ENCODE assay signal across 35 cellular contexts in the genomic region with DNA sequence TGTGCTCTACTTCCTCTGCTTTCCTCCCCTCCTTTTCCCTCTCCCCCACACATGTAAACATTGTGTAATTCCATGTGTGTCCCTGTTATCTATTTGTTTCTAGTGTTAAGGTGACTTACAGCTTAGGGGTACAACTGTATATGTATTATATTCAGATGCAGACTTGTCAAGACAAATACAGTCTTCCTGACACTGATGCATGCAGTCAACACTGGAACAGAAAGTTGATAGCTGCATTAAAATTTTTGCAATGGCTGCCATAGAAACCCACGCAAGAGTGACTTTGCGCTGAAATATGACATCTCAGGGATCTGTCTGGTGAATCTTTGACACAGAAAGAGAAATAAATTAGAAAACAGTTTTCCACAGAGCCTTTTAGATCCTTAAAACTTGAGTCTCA.
DNase-seq lines count a peak whose midpoint lies in the region; FAIRE-seq and TF ChIP-seq lines count a peak whose summit lies in the region.
"Had no signal": no experiment of that assay in that cellular context is flagged by ENCODE, and none has a peak within 500 bp of the region (broad histone marks: within the 10 kb centered on the region; RNA-seq: fewer than 3 reads in every experiment).

No MANE protein-coding gene starts in this region.

- no peaks in the 10 kb centered on the region for H4K20me1 ChIP-seq in astrocyte (ENCODE audit: insufficient read depth, low read length)
- no peaks in the 10 kb centered on the region for H4K20me1 ChIP-seq in neural cell (ENCODE audit: insufficient read depth)
- H4K20me1 ChIP-seq: BLaER1; BLaER1 treated with 17β-estradiol and CSF1 and Interleukin-3, amounts not matched to agents 10 nM and 100 nM had no signal

- H3K23ac ChIP-seq in neuronal stem cell (ENCODE audit: low read depth, low read length, poor library complexity), result no peak overlapping the region

- no peak overlapping the region for H2AFZ ChIP-seq in astrocyte (ENCODE audit: low read depth, low read length)
- H2AFZ ChIP-seq in neural cell (ENCODE audit: low read depth, low read length), result no peak overlapping the region
- H2AFZ ChIP-seq in neuronal stem cell (ENCODE audit: low read length), result peak overlapping the region; percentile 22

- H3K9me2 ChIP-seq in neural cell (ENCODE audit: insufficient read depth, low read length), result no peaks in the 10 kb centered on the region

- H2AK5ac ChIP-seq in neuronal stem cell (ENCODE audit: low read depth, low read length), result no peak overlapping the region

- H2BK5ac ChIP-seq in neuronal stem cell (ENCODE audit: low read length), result no peak overlapping the region

- no CpG with 5 or more reads among the region's 2 CpGs for WGBS in neuronal stem cell (ENCODE audit: extremely low coverage in 2 of 2, insufficient read length in 2 of 2, insufficient replicate concordance in 1 of 2), 2 donors

- H3K9me3 ChIP-seq in astrocyte (ENCODE audit: insufficient read depth, low read depth, low read length), result no peaks in the 10 kb centered on the region
- H3K9me3 ChIP-seq in neural cell (ENCODE audit: low read length), result no peaks in the 10 kb centered on the region
- H3K9me3 ChIP-seq in neuronal stem cell (replicated peaks in 1 of 2; ENCODE audit: control insufficient read depth in 2 of 2, insufficient read depth in 1 of 2, low read depth in 1 of 2, low read length in 2 of 2), result no peaks in the 10 kb centered on the region
- H3K9me3 ChIP-seq: A549; BE2C; BLaER1; BLaER1 treated with 17β-estradiol and CSF1 and Interleukin-3, amounts not matched to agents 10 nM and 100 nM; Caco-2 had no signal

- no peak overlapping the region for H3K18ac ChIP-seq in neuronal stem cell (ENCODE audit: low read length)

- no peaks in the 10 kb centered on the region for H3K4me1 ChIP-seq in astrocyte (ENCODE audit: insufficient read depth, low read length)
- H3K4me1 ChIP-seq in neuronal stem cell (ENCODE audit: control insufficient read depth in 2 of 2, insufficient read depth in 1 of 2, low read depth in 1 of 2, low read length in 2 of 2), result no peaks in the 10 kb centered on the region
- H3K4me1 ChIP-seq: A549, BE2C, Caco-2 had no signal

- no peaks in the 10 kb centered on the region for H3K27me3 Mint-ChIP-seq in astrocyte (ENCODE audit: low read depth, unreplicated experiment)
- H3K27me3 Mint-ChIP-seq: B cell; CD4-positive, alpha-beta memory T cell; CD4-positive, alpha-beta T cell; CD4-positive, CD25-positive, alpha-beta regulatory T cell had no signal

- H3K27ac ChIP-seq in astrocyte (ENCODE audit: low read depth, low read length), result no peak overlapping the region
- H3K27ac ChIP-seq in neural cell (ENCODE audit: low read length), result peak overlapping the region; percentile 20
- no peak overlapping the region for H3K27ac ChIP-seq in neuronal stem cell (replicated peaks; ENCODE audit: low read length)
- H3K27ac ChIP-seq: 22Rv1; A549; BLaER1; BLaER1 treated with 17β-estradiol and CSF1 and Interleukin-3, amounts not matched to agents 10 nM and 100 nM; C4-2B had no signal

- H3K79me1 ChIP-seq in neuronal stem cell (ENCODE audit: low read depth, low read length), result no peaks in the 10 kb centered on the region

- H3K4me3 Mint-ChIP-seq in astrocyte (ENCODE audit: unreplicated experiment), result no peak overlapping the region
- H3K4me3 Mint-ChIP-seq: B cell; CD14-positive monocyte; CD4-positive, alpha-beta memory T cell; CD4-positive, alpha-beta T cell; CD4-positive, CD25-positive, alpha-beta regulatory T cell; CD8-positive, alpha-beta memory T cell; CD8-positive, alpha-beta T cell had no signal

- H3F3A ChIP-seq in neural cell (ENCODE audit: insufficient read depth, low read length, poor library complexity, severe bottlenecking), result no peaks in the 10 kb centered on the region

- H4K91ac ChIP-seq in neuronal stem cell (ENCODE audit: low read depth, low read length, poor library complexity), result no peak overlapping the region

- no peaks in the 10 kb centered on the region for H3K4me1 Mint-ChIP-seq in astrocyte (ENCODE audit: low read depth, unreplicated experiment)
- H3K4me1 Mint-ChIP-seq: B cell; CD14-positive monocyte; CD4-positive, alpha-beta memory T cell; CD4-positive, CD25-positive, alpha-beta regulatory T cell; CD8-positive, alpha-beta memory T cell had no signal

- TF ChIP-seq CTCF in astrocyte (IDR thresholded peaks at IDR 0.05; ENCODE audit: insufficient read depth, low read depth, low read length), result no peak
- TF ChIP-seq CTCF in neural cell (IDR thresholded peaks at IDR 0.05; ENCODE audit: poor library complexity, severe bottlenecking), result no peak

- TF ChIP-seq RAD21 in neural cell (conservative IDR thresholded peaks at IDR 0.05), result no peak

- peak; percentile 66 for FAIRE-seq in astrocyte (lab: Jason Lieb, UNC)
- FAIRE-seq: A204.1, D721Med had no signal

- H3K14ac ChIP-seq in neuronal stem cell (ENCODE audit: low read length), result no peak overlapping the region

- H3K27me3 ChIP-seq in astrocyte (ENCODE audit: insufficient read depth, low read length) (no peaks in the 10 kb centered on the region), neural cell (ENCODE audit: insufficient read depth, low read depth, low read length) (no peaks in the 10 kb centered on the region), neuronal stem cell (ENCODE audit: control insufficient read depth in 3 of 3, insufficient read depth in 3 of 3, low read depth in 1 of 3, low read length in 3 of 3) (no peaks in the 10 kb centered on the region)
- H3K27me3 ChIP-seq: BE2C; BLaER1; BLaER1 treated with 17β-estradiol and CSF1 and Interleukin-3, amounts not matched to agents 10 nM and 100 nM had no signal

- no peak overlapping the region for H2BK120ac ChIP-seq in neuronal stem cell (ENCODE audit: low read depth, low read length)

- no peaks in the 10 kb centered on the region for H3K36me3 ChIP-seq in astrocyte (ENCODE audit: insufficient read depth, low read length)
- no peaks in the 10 kb centered on the region for H3K36me3 ChIP-seq in neural cell (ENCODE audit: insufficient read depth, low read length)
- H3K36me3 ChIP-seq in neuronal stem cell (replicated peaks in 1 of 2; ENCODE audit: control insufficient read depth in 2 of 2, insufficient read depth in 2 of 2, low read length in 2 of 2), result no peaks in the 10 kb centered on the region
- H3K36me3 ChIP-seq: BE2C; BLaER1; BLaER1 treated with 17β-estradiol and CSF1 and Interleukin-3, amounts not matched to agents 10 nM and 100 nM had no signal

- no peak overlapping the region for H2BK12ac ChIP-seq in neuronal stem cell (ENCODE audit: low read length)

- no peaks in the 10 kb centered on the region for H3K9me3 Mint-ChIP-seq in astrocyte (ENCODE audit: unreplicated experiment)
- H3K9me3 Mint-ChIP-seq: CD8-positive, alpha-beta T cell had no signal

- H3K79me2 ChIP-seq in astrocyte (ENCODE audit: insufficient read depth, low read length) (no peaks in the 10 kb centered on the region), neural cell (replicated peaks; ENCODE audit: insufficient read depth, low read length) (no peaks in the 10 kb centered on the region)

- no peak overlapping the region for H2BK15ac ChIP-seq in neuronal stem cell (ENCODE audit: low read length)

- no peak overlapping the region for H3K27ac Mint-ChIP-seq in astrocyte (ENCODE audit: unreplicated experiment)
- H3K27ac Mint-ChIP-seq: B cell; CD14-positive monocyte; CD4-positive, alpha-beta memory T cell; CD4-positive, alpha-beta T cell; CD4-positive, CD25-positive, alpha-beta regulatory T cell; CD8-positive, alpha-beta memory T cell; CD8-positive, alpha-beta T cell had no signal

- no peak overlapping the region for H3K9ac ChIP-seq in astrocyte (ENCODE audit: low read length)
- H3K9ac ChIP-seq in neural cell (ENCODE audit: low read length), result no peak overlapping the region
- H3K9ac ChIP-seq in neuronal stem cell (ENCODE audit: low read depth, low read length, poor library complexity), result no peak overlapping the region
- H3K9ac ChIP-seq: BLaER1; BLaER1 treated with 17β-estradiol and CSF1 and Interleukin-3, amounts not matched to agents 10 nM and 100 nM had no signal

- H3K4me2 ChIP-seq in astrocyte (ENCODE audit: low read length), result no peak overlapping the region
- no peak overlapping the region for H3K4me2 ChIP-seq in neural cell (ENCODE audit: low read length)
- no peak overlapping the region for H3K4me2 ChIP-seq in neuronal stem cell (ENCODE audit: insufficient read depth, low read length, poor library complexity, severe bottlenecking)
- H3K4me2 ChIP-seq: A549; BLaER1; BLaER1 treated with 17β-estradiol and CSF1 and Interleukin-3, amounts not matched to agents 10 nM and 100 nM had no signal

- TF ChIP-seq EP300 in neural cell (conservative IDR thresholded peaks at IDR 0.05; ENCODE audit: poor library complexity, severe bottlenecking), result peak; percentile 88

- DNase-seq in astrocyte (ENCODE audit: low read depth), result no peak
- no peak for DNase-seq in neuronal stem cell (ENCODE audit: low spot score)
- DNase-seq in NCI-H2029 (lab: John Stamatoyannopoulos, UW), result no peak
- DNase-seq in superior temporal gyrus (ENCODE audit: extremely low spot score), result no peak
- no peak for DNase-seq in NCI-H2171 (lab: John Stamatoyannopoulos, UW)
- DNase-seq: 8988T; ACHN; AML-193; BE2C; C1 segment of cervical spinal cord; Caco-2; Calu3; CD4-positive, alpha-beta memory T cell; CD4-positive, alpha-beta T cell; CD4-positive, CD25-positive, alpha-beta regulatory T cell; CD8-positive, alpha-beta memory T cell; CD8-positive, alpha-beta T cell; COR-L47; DMS 273 treated with DMSO at 0.1 percent for 48 hours; DMS153; DMS53; DMS79; DMS79 treated with DMSO at 0.1 percent for 48 hours; DND-41; EL had no signal

- H3K4me3 ChIP-seq in astrocyte (ENCODE audit: insufficient read depth, low read depth, low read length), result no peak overlapping the region
- H3K4me3 ChIP-seq in neural cell (ENCODE audit: low read length), result no peak overlapping the region
- no peak overlapping the region for H3K4me3 ChIP-seq in neuronal stem cell (ENCODE audit: low read length in 2 of 2)
- H3K4me3 ChIP-seq: A549; BLaER1; BLaER1 treated with 17β-estradiol and CSF1 and Interleukin-3, amounts not matched to agents 10 nM and 100 nM had no signal

- H4K8ac ChIP-seq in neuronal stem cell (ENCODE audit: low read depth, low read length), result no peak overlapping the region

- no peak overlapping the region for H3K4ac ChIP-seq in neuronal stem cell (ENCODE audit: low read length)

- H3K36me3 Mint-ChIP-seq in astrocyte (ENCODE audit: low read depth, unreplicated experiment), result no peaks in the 10 kb centered on the region
- H3K36me3 Mint-ChIP-seq: CD14-positive monocyte; CD4-positive, alpha-beta memory T cell; CD4-positive, CD25-positive, alpha-beta regulatory T cell; CD8-positive, alpha-beta T cell had no signal

TF ChIP-seq in neural cell, 6 proteins besides CTCF, POLR2A, EP300 and RAD21 (continues in another document):
- peak; percentile 63 for TF ChIP-seq POLR2AphosphoS5 (IDR thresholded peaks at IDR 0.05)
